ENCODE assay signal across 10 cellular contexts in the genomic region with DNA sequence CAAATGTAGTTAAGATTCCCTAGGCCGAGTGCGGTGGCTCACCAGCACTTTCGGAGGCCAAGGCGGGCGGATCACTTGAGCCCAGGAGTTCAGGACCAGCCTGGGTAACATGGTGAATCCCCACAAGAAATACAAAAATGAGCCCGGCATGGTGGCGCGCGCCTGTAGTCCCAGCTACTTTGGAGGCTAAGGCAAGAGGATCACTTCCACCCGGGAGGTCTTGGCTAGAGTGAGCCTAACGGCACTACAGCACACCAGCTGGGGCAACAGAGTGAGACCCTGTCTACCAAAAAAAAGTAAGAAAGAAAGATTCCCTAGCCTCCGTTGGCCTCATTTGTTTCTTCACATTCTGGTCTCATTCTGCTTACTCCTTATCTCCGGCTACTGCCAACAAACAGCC. TPM values are rescaled to one million over a fixed set of nuclear protein-coding genes. Genes with fewer than 3 reads are reported as not detected.
DNase-seq lines count a peak whose midpoint lies in the region; ATAC-seq and TF ChIP-seq lines count a peak whose summit lies in the region.
"Had no signal": no experiment of that assay in that cellular context is flagged by ENCODE, and none has a peak within 500 bp of the region (broad histone marks: within the 10 kb centered on the region; RNA-seq: fewer than 3 reads in every experiment).

No MANE protein-coding gene starts in this region.

- H3K36me3 Mint-ChIP-seq in activated naive CD4-positive, alpha-beta T cell treated with anti-CD3 and anti-CD28 coated beads, Interleukin-2, amount 10 ng/mL, durations not matched to agents 7 days and 5 days: peaks cover 25% of the 10 kb centered on the region
- H3K36me3 Mint-ChIP-seq in glutamatergic neuron (ENCODE audit: unreplicated experiment): no peaks in the 10 kb centered on the region

- no peak overlapping the region for H3K27ac Mint-ChIP-seq in activated naive CD4-positive, alpha-beta T cell treated with anti-CD3 and anti-CD28 coated beads, Interleukin-2, amount 10 ng/mL, durations not matched to agents 7 days and 5 days
- H3K27ac Mint-ChIP-seq in glutamatergic neuron (ENCODE audit: unreplicated experiment): no peak overlapping the region
- peak overlapping the region in 1 of 2 donors; percentile 27 for H3K27ac Mint-ChIP-seq in stimulated activated naive CD8-positive, alpha-beta T cell treated with anti-CD3 and anti-CD28 coated beads, Interleukin-15, amount 100 ng/mL, for 72 hours

- H3K4me3 ChIP-seq in WI38 (ENCODE audit: low read depth, low read length): peak overlapping the region; percentile 92

- no peaks in the 10 kb centered on the region for H3K9me3 Mint-ChIP-seq in activated naive CD4-positive, alpha-beta T cell treated with anti-CD3 and anti-CD28 coated beads, Interleukin-2, amount 10 ng/mL, durations not matched to agents 7 days and 5 days
- H3K9me3 Mint-ChIP-seq in glutamatergic neuron (ENCODE audit: unreplicated experiment): peaks cover 6% of the 10 kb centered on the region
- no peaks in the 10 kb centered on the region for H3K9me3 Mint-ChIP-seq in stimulated activated naive CD8-positive, alpha-beta T cell treated with anti-CD3 and anti-CD28 coated beads, Interleukin-15, amount 100 ng/mL, for 72 hours

- no peak for ATAC-seq in stimulated activated naive CD8-positive, alpha-beta T cell treated with anti-CD3 and anti-CD28 coated beads, Interleukin-15, amount 100 ng/mL, for 72 hours
- ATAC-seq in HG02970 (IDR thresholded peaks at IDR 0.05; ENCODE audit: low FRiP score, unreplicated experiment): no peak

- TF ChIP-seq CTCF in WI38 (IDR thresholded peaks at IDR 0.05; ENCODE audit: low read depth, low read length) (no peak), glutamatergic neuron (IDR thresholded peaks at IDR 0.05; ENCODE audit: partially characterized antibody, unreplicated experiment) (no peak)

- no peaks in the 10 kb centered on the region for H3K27me3 Mint-ChIP-seq in activated naive CD4-positive, alpha-beta T cell treated with anti-CD3 and anti-CD28 coated beads, Interleukin-2, amount 10 ng/mL, durations not matched to agents 7 days and 5 days
- H3K27me3 Mint-ChIP-seq in glutamatergic neuron (ENCODE audit: unreplicated experiment): peaks cover 3% of the 10 kb centered on the region
- H3K27me3 Mint-ChIP-seq in stimulated activated naive CD8-positive, alpha-beta T cell treated with anti-CD3 and anti-CD28 coated beads, Interleukin-15, amount 100 ng/mL, for 72 hours: no peaks in the 10 kb centered on the region

- peaks cover 45% of the 10 kb centered on the region for H3K4me1 Mint-ChIP-seq in activated naive CD4-positive, alpha-beta T cell treated with anti-CD3 and anti-CD28 coated beads, Interleukin-2, amount 10 ng/mL, durations not matched to agents 7 days and 5 days
- H3K4me1 Mint-ChIP-seq in glutamatergic neuron (ENCODE audit: low read depth, unreplicated experiment): peaks cover 9% of the 10 kb centered on the region
- H3K4me1 Mint-ChIP-seq in stimulated activated naive CD8-positive, alpha-beta T cell treated with anti-CD3 and anti-CD28 coated beads, Interleukin-15, amount 100 ng/mL, for 72 hours: peaks cover 60% of the 10 kb centered on the region

- DNase-seq in activated naive CD4-positive, alpha-beta T cell treated with anti-CD3 and anti-CD28 coated beads, Interleukin-2, amount 10 ng/mL, durations not matched to agents 7 days and 5 days: no peak
- no peak for DNase-seq in activated naive CD4-positive, alpha-beta T cell treated with Interleukin-2 at 50 U/mL for 16 hours
- DNase-seq in glutamatergic neuron: no peak
- no peak for DNase-seq in stimulated activated naive CD8-positive, alpha-beta T cell treated with anti-CD3 and anti-CD28 coated beads, Interleukin-15, amount 100 ng/mL, for 72 hours
- DNase-seq in NCI-H2081 (lab: John Stamatoyannopoulos, UW): no peak
- DNase-seq in COLO668 (lab: John Stamatoyannopoulos, UW; ENCODE audit: unreplicated experiment): no peak
- DNase-seq: NCI-H510A treated with DMSO at 0.1 percent for 48 hours, tibial artery had no signal

- CTCF ChIA-PET in activated naive CD4-positive, alpha-beta T cell treated with anti-CD3 and anti-CD28 coated beads, Interleukin-2, amount 10 ng/mL, durations not matched to agents 7 days and 5 days (lab: Charles Lee): interaction anchor here (1.5 to 2.7 kb wide), 2 partner anchors 9 to 12 kb away, joined by 3 to 9 read pairs; no protein-coding TSS in a partner anchor

- peak overlapping the region; percentile 99 for H3K4me3 Mint-ChIP-seq in activated naive CD4-positive, alpha-beta T cell treated with anti-CD3 and anti-CD28 coated beads, Interleukin-2, amount 10 ng/mL, durations not matched to agents 7 days and 5 days
- peak overlapping the region; percentile 100 for H3K4me3 Mint-ChIP-seq in glutamatergic neuron (ENCODE audit: unreplicated experiment)
- peak overlapping the region; percentile 92 to 93 for H3K4me3 Mint-ChIP-seq in stimulated activated naive CD8-positive, alpha-beta T cell treated with anti-CD3 and anti-CD28 coated beads, Interleukin-15, amount 100 ng/mL, for 72 hours

RNA-seq across cellular contexts. Expression of a gene that starts 1.2 kb away (rescaled TPM):
- total RNA-seq in glutamatergic neuron (ENCODE audit: unreplicated experiment): 16.1 TPM

RNA-seq across cellular contexts. Expression of a gene that starts 1.3 kb away (rescaled TPM):
- total RNA-seq in glutamatergic neuron (ENCODE audit: unreplicated experiment): 51.2 TPM
